In genomic region chr14:68785817-68786490, GRCh38 we compare ENCODE assay signal across 8 cellular contexts. TPM values are rescaled to one million over a fixed set of nuclear protein-coding genes. Genes with fewer than 3 reads are reported as not detected.
DNase-seq lines count a peak whose midpoint lies in the region; ATAC-seq, FAIRE-seq and TF ChIP-seq lines count a peak whose summit lies in the region.

No MANE protein-coding gene starts in this region.

- no peaks in the 10 kb centered on the region for H3K27me3 ChIP-seq in HUES64 (ENCODE audit: insufficient read depth, low read length)
- H3K27me3 ChIP-seq in heart right ventricle = no peaks in the 10 kb centered on the region
- no peaks in the 10 kb centered on the region for H3K27me3 ChIP-seq in small intestine (ENCODE audit: control insufficient read depth in 2 of 2, insufficient read depth in 2 of 2, low read length in 2 of 2)

- H3K4me1 ChIP-seq in HUES64 (ENCODE audit: insufficient read depth, low read length) (peaks cover 19% of the 10 kb centered on the region), heart right ventricle (peaks cover 0 to 73% (median 48%) of the 10 kb centered on the region in 9 donors), small intestine (ENCODE audit: control insufficient read depth in 2 of 2, insufficient read depth in 1 of 2, low read depth in 1 of 2, low read length in 1 of 2) (peaks cover 24% of the 10 kb centered on the region in 2 donors)

- ATAC-seq in heart right ventricle = peak in 1 of 8 donors; percentile 4
- no peak for ATAC-seq in HG02610 (IDR thresholded peaks at IDR 0.05; ENCODE audit: unreplicated experiment)
- ATAC-seq in GM19397 (IDR thresholded peaks at IDR 0.05; ENCODE audit: unreplicated experiment) = no peak
- no peak for ATAC-seq in GM21390 (IDR thresholded peaks at IDR 0.05; ENCODE audit: unreplicated experiment)

- FAIRE-seq in small intestine (lab: Jason Lieb, UNC) = no peak

- H3K9me3 Mint-ChIP-seq in activated naive CD4-positive, alpha-beta T cell treated with anti-CD3 and anti-CD28 coated beads, Interleukin-2, amount 10 ng/mL, durations not matched to agents 7 days and 5 days = no peaks in the 10 kb centered on the region

- TF ChIP-seq CTCF in heart right ventricle (IDR thresholded peaks at IDR 0.05) = no peak

- peak overlapping the region; percentile 21 for H3K4me3 Mint-ChIP-seq in activated naive CD4-positive, alpha-beta T cell treated with anti-CD3 and anti-CD28 coated beads, Interleukin-2, amount 10 ng/mL, durations not matched to agents 7 days and 5 days

- H3K36me3 ChIP-seq in HUES64 (ENCODE audit: insufficient read depth, low read length) (peaks cover 38% of the 10 kb centered on the region), heart right ventricle (peaks cover 0 to 46% (median 26%) of the 10 kb centered on the region in 9 donors), small intestine (ENCODE audit: control insufficient read depth in 2 of 2, insufficient read depth in 2 of 2, low read length in 2 of 2) (peaks cover 16 to 17% of the 10 kb centered on the region in 2 donors)

- 96% methylated on average over 4 of the region's 4 CpGs for WGBS in HUES64
- WGBS in heart right ventricle, 2 donors = 79 to 87% methylated on average over 4 of the region's 4 CpGs
- WGBS in small intestine, 3 donors = 39 to 43% (median 40%) methylated on average over 4 of the region's 4 CpGs

- H3K4me3 ChIP-seq in HUES64 (ENCODE audit: low read length) (no peak overlapping the region), heart right ventricle (no peak overlapping the region), small intestine (ENCODE audit: low read depth in 1 of 2, low read length in 2 of 2) (no peak overlapping the region)

- H3K27ac ChIP-seq in HUES64 (ENCODE audit: low read depth, low read length) = peak overlapping the region; percentile 36; the same call in 1 of the 2 replicates
- peak overlapping the region in 9 of 10 donors; percentile 27 to 100 (median 99) for H3K27ac ChIP-seq in heart right ventricle
- peak overlapping the region; percentile 85 to 86 for H3K27ac ChIP-seq in small intestine (ENCODE audit: low read depth in 1 of 2, low read length in 1 of 2)

- no peaks in the 10 kb centered on the region for H3K9me3 ChIP-seq in HUES64 (ENCODE audit: insufficient read depth, low read depth, low read length)
- H3K9me3 ChIP-seq in heart right ventricle = no peaks in the 10 kb centered on the region
- H3K9me3 ChIP-seq in small intestine (ENCODE audit: control insufficient read depth, low read depth) = no peaks in the 10 kb centered on the region

- DNase-seq in activated naive CD4-positive, alpha-beta T cell treated with anti-CD3 and anti-CD28 coated beads, Interleukin-2, amount 10 ng/mL, durations not matched to agents 7 days and 5 days = peak; percentile 59
- DNase-seq in heart right ventricle = no peak
- peak; percentile 63 for DNase-seq in small intestine
- no peak for DNase-seq in NCI-H1105 (lab: John Stamatoyannopoulos, UW)

- H3K27me3 Mint-ChIP-seq in activated naive CD4-positive, alpha-beta T cell treated with anti-CD3 and anti-CD28 coated beads, Interleukin-2, amount 10 ng/mL, durations not matched to agents 7 days and 5 days = no peaks in the 10 kb centered on the region

- peak overlapping the region; percentile 93 for H3K27ac Mint-ChIP-seq in activated naive CD4-positive, alpha-beta T cell treated with anti-CD3 and anti-CD28 coated beads, Interleukin-2, amount 10 ng/mL, durations not matched to agents 7 days and 5 days

- no peak overlapping the region for H3K9ac ChIP-seq in HUES64 (ENCODE audit: low read depth, low read length)

- peaks cover 51% of the 10 kb centered on the region for H3K36me3 Mint-ChIP-seq in activated naive CD4-positive, alpha-beta T cell treated with anti-CD3 and anti-CD28 coated beads, Interleukin-2, amount 10 ng/mL, durations not matched to agents 7 days and 5 days

- H3K4me1 Mint-ChIP-seq in activated naive CD4-positive, alpha-beta T cell treated with anti-CD3 and anti-CD28 coated beads, Interleukin-2, amount 10 ng/mL, durations not matched to agents 7 days and 5 days = peaks cover 82% of the 10 kb centered on the region

- intact Hi-C loops in heart right ventricle (cut with DNase I) = loop anchor here in 6 of 10 donors (5.0 to 10.0 kb wide), 6 partner anchors 54 to 539 kb away; no protein-coding TSS in a partner anchor

- CTCF ChIA-PET in activated naive CD4-positive, alpha-beta T cell treated with anti-CD3 and anti-CD28 coated beads, Interleukin-2, amount 10 ng/mL, durations not matched to agents 7 days and 5 days (lab: Charles Lee) = interaction anchor here (0.6 to 2.7 kb wide), 6 partner anchors 11 to 537 kb away, joined by 3 to 8 read pairs (median 3); no protein-coding TSS in a partner anchor

RNA-seq across cellular contexts. Expression of gene ZFP36L1, which starts 6.9 kb away (rescaled TPM):
- 74.6 TPM for polyA plus RNA-seq in HUES64 (2013, experiment 1 of 2)
- 98.9 TPM for polyA plus RNA-seq in HUES64 (2013, experiment 2 of 2)
- total RNA-seq in heart right ventricle = 100 to 1,000 TPM in 2 of 10 donors, 10 to 100 TPM in 8; 46.5 to 127 (median 55.3) TPM
- polyA plus RNA-seq in heart right ventricle (10 to 100 TPM; 40.8 to 41.1 TPM), small intestine (10 to 100 TPM; 27.6 to 70.7 (median 33.1) TPM)

Comparison
In these comparisons a context has a peak if more than half of its experiments do, and no peak if none do; other contexts are left out.
1. H3K27ac ChIP-seq: peak in every context shown above with its lines; median percentile 99 in heart right ventricle; 86 in small intestine; 36 in HUES64.
2. DNase-seq: peak in activated naive CD4-positive, alpha-beta T cell treated with anti-CD3 and anti-CD28 coated beads, Interleukin-2, amount 10 ng/mL, durations not matched to agents 7 days and 5 days (single experiment) and small intestine (single experiment); none in heart right ventricle (0 of 2) and NCI-H1105 (single experiment).